Comparison of ENCODE assay signal across 8 cellular contexts in genomic region chr6:30719791-30720737, GRCh38. TPM values are rescaled to one million over a fixed set of nuclear protein-coding genes. Genes with fewer than 3 reads are reported as not detected.
A peak's percentile ranks its signal among the peaks of the same experiment; 100 is the strongest.
DNase-seq lines count a peak whose midpoint lies in the region; ATAC-seq and TF ChIP-seq lines count a peak whose summit lies in the region.

TSS of gene TUBB (plus strand) at chr6:30720352. CDS start at chr6:30720507, 155 bp downstream.

- peaks cover 0 to 39% (median 28%) of the 10 kb centered on the region in 9 donors for H3K36me3 ChIP-seq in heart right ventricle

- 0 to 1% methylated on average over 37 to 38 of the region's 38 CpGs for WGBS in heart right ventricle, 2 donors

- TF ChIP-seq CTCF in GM12864 (IDR thresholded peaks at IDR 0.05; ENCODE audit: low read depth, low read length, missing control alignments) (peak; percentile 9), heart right ventricle (IDR thresholded peaks at IDR 0.05) (peak in 1 of 9 donors; percentile 5), type B pancreatic cell (conservative IDR thresholded peaks at IDR 0.05) (peak; percentile 46)

- H3K4me3 Mint-ChIP-seq in T-helper 17 cell (peak within 1 kb of the TSS; percentile 96), type B pancreatic cell (peak within 1 kb of the TSS; percentile 92)

- H3K4me1 Mint-ChIP-seq in T-helper 17 cell (peaks cover 56% of the 10 kb centered on the region), type B pancreatic cell (ENCODE audit: unreplicated experiment) (peaks cover 35% of the 10 kb centered on the region)

- H3K27me3 Mint-ChIP-seq in T-helper 17 cell (no peaks in the 10 kb centered on the region), type B pancreatic cell (peaks cover 11% of the 10 kb centered on the region)

- H3K27me3 ChIP-seq in heart right ventricle: no peaks in the 10 kb centered on the region

- H3K36me3 Mint-ChIP-seq in T-helper 17 cell (ENCODE audit: low read depth): peaks cover 8% of the 10 kb centered on the region
- H3K36me3 Mint-ChIP-seq in type B pancreatic cell: peaks cover 43% of the 10 kb centered on the region

- peaks cover 4% of the 10 kb centered on the region for H3K9me3 Mint-ChIP-seq in type B pancreatic cell

- H3K4me3 ChIP-seq in GM12864 (ENCODE audit: low read depth, low read length): peak within 1 kb of the TSS; percentile 81
- H3K4me3 ChIP-seq in heart right ventricle: peak within 1 kb of the TSS; percentile 67 to 98 (median 88)

- H3K9me3 ChIP-seq in T-helper 17 cell (ENCODE audit: control insufficient read depth, low read length, poor library complexity, severe bottlenecking) (no peaks in the 10 kb centered on the region), heart right ventricle (no peaks in the 10 kb centered on the region)

- peak within 1 kb of the TSS; percentile 70 to 99 (median 96) for H3K27ac ChIP-seq in heart right ventricle

- H3K4me1 ChIP-seq in heart right ventricle: peaks cover 7 to 67% (median 61%) of the 10 kb centered on the region in 9 donors

- intact Hi-C loops in heart right ventricle (cut with DNase I) (loop anchor here in 8 of 10 donors (1.0 to 10.0 kb wide), 10 partner anchors 33 to 235 kb away; partner anchors contain the start of genes MRPS18B (in 5 of the 8), PPP1R10 (in 5 of the 8), PPP1R18 (in 5 of the 8) and GNL1 (in 3 of the 8)), posterior cingulate gyrus (cut with DNase I) (no loop called here)

- DNase-seq in GM12864 (ENCODE audit: low read depth) (peak; percentile 95), NCI-H187 (lab: John Stamatoyannopoulos, UW) (peak; percentile 89 to 91), T-helper 17 cell (peak; percentile 87 to 93 (median 92)), amniotic stem cell (lab: John Stamatoyannopoulos, UW) (peak; percentile 97), heart right ventricle (peak; percentile 96 to 98), posterior cingulate gyrus (peak; percentile 95 to 99 (median 98)), type B pancreatic cell (ENCODE audit: extremely low spot score, unreplicated experiment) (peak; percentile 97)

- H3K27ac Mint-ChIP-seq in T-helper 17 cell: peak within 1 kb of the TSS; percentile 94
- peak within 1 kb of the TSS; percentile 97 for H3K27ac Mint-ChIP-seq in type B pancreatic cell

- ATAC-seq in HG02763 (IDR thresholded peaks at IDR 0.05; ENCODE audit: unreplicated experiment) (peak; percentile 42), T-helper 17 cell (peak; percentile 67), heart right ventricle (peak; percentile 75 to 85 (median 82))

RNA-seq across cellular contexts. Expression of gene TUBB, which starts in this region (rescaled TPM):
- 100 to 1,000 TPM; 104 to 108 TPM for total RNA-seq in T-helper 17 cell
- 100 to 1,000 TPM; 144 to 437 (median 189) TPM for total RNA-seq in heart right ventricle
- polyA plus RNA-seq in heart right ventricle: 100 to 1,000 TPM; 156 to 440 TPM
- 560 and 1,225 TPM in 2 replicates for total RNA-seq in type B pancreatic cell (ENCODE audit: low replicate concordance)

Comparison
In these comparisons a context has a peak if more than half of its experiments do, and no peak if none do; other contexts are left out.
1. Peak in every context shown above with its lines: DNase-seq, ATAC-seq, H3K4me3 ChIP-seq and H3K27ac ChIP-seq.